ENCODE assay signal across 1 cellular context in genomic region chr12:6692888-6693287, GRCh38.
TF ChIP-seq lines count a peak whose summit lies in the region.

No MANE protein-coding gene starts in this region.

TF ChIP-seq in K562, 482 proteins besides CTCF, POLR2A, EP300 and RAD21:
- TF ChIP-seq KLF10 (CRISPR knock-in tag; IDR thresholded peaks at IDR 0.05) = no peak
- TF ChIP-seq BACH1 (tag; IDR thresholded peaks at IDR 0.05) = no peak
- peak; percentile 76 for TF ChIP-seq RFX1 (IDR thresholded peaks at IDR 0.05)
